In genomic region chr12:64653907-64654306, GRCh38 we compare ENCODE assay signal across 7 cellular contexts. TPM values are rescaled to one million over a fixed set of nuclear protein-coding genes. Genes with fewer than 3 reads are reported as not detected.
DNase-seq lines count a peak whose midpoint lies in the region; ATAC-seq and TF ChIP-seq lines count a peak whose summit lies in the region.
"Not testable (repeated sequence)": the region's sequence is repeated elsewhere in the genome, so short reads cannot be mapped to it uniquely, and the experiment has no call there.

No MANE protein-coding gene starts in this region.

- not testable (repeated sequence) for H3K9me3 ChIP-seq in CD8-positive, alpha-beta T cell (ENCODE audit: low read length)

- H3K4me1 ChIP-seq in CD8-positive, alpha-beta T cell (ENCODE audit: insufficient read depth, low read length): peaks cover 76% of the 10 kb centered on the region

- not testable (repeated sequence) for H3K4me3 Mint-ChIP-seq in CD8-positive, alpha-beta T cell; HFFc6; activated CD4-positive, alpha-beta T cell treated with anti-CD3 and anti-CD28 coated beads for 36 hours; activated naive CD8-positive, alpha-beta T cell treated with anti-CD3 and anti-CD28 coated beads for 36 hours; stimulated activated naive CD8-positive, alpha-beta T cell treated with anti-CD3 and anti-CD28 coated beads, Interleukin-15, amount 100 ng/mL, for 72 hours
- H3K4me3 Mint-ChIP-seq in naive B cell: peak overlapping the region in 1 of 8 donors; percentile 72

- POLR2A ChIA-PET in CD8-positive, alpha-beta T cell (lab: Charles Lee); activated CD4-positive, alpha-beta T cell treated with anti-CD3 and anti-CD28 coated beads for 36 hours (lab: Charles Lee): not testable (repeated sequence)

- not testable (repeated sequence) for H3K27ac ChIP-seq in CD8-positive, alpha-beta T cell (ENCODE audit: low read depth, low read length)

- peaks cover 86% of the 10 kb centered on the region for H3K4me1 Mint-ChIP-seq in CD8-positive, alpha-beta T cell (ENCODE audit: low read depth)
- peaks cover 34% of the 10 kb centered on the region for H3K4me1 Mint-ChIP-seq in HFFc6 (ENCODE audit: low read depth)
- peaks cover 85% of the 10 kb centered on the region for H3K4me1 Mint-ChIP-seq in activated CD4-positive, alpha-beta T cell treated with anti-CD3 and anti-CD28 coated beads for 36 hours
- peaks cover 74% of the 10 kb centered on the region for H3K4me1 Mint-ChIP-seq in activated naive CD8-positive, alpha-beta T cell treated with anti-CD3 and anti-CD28 coated beads for 36 hours
- H3K4me1 Mint-ChIP-seq in naive B cell: peaks cover 57 to 84% (median 68%) of the 10 kb centered on the region in 3 donors
- peaks cover 77% of the 10 kb centered on the region for H3K4me1 Mint-ChIP-seq in stimulated activated naive CD8-positive, alpha-beta T cell treated with anti-CD3 and anti-CD28 coated beads, Interleukin-15, amount 100 ng/mL, for 72 hours

- peaks cover 56% of the 10 kb centered on the region for H3K36me3 Mint-ChIP-seq in CD8-positive, alpha-beta T cell
- not testable (repeated sequence) for H3K36me3 Mint-ChIP-seq in HFFc6 (ENCODE audit: low read depth); naive B cell
- peaks cover 23% of the 10 kb centered on the region for H3K36me3 Mint-ChIP-seq in activated CD4-positive, alpha-beta T cell treated with anti-CD3 and anti-CD28 coated beads for 36 hours (ENCODE audit: low read depth)
- H3K36me3 Mint-ChIP-seq in activated naive CD8-positive, alpha-beta T cell treated with anti-CD3 and anti-CD28 coated beads for 36 hours: peaks cover 30% of the 10 kb centered on the region

- not testable (repeated sequence) for H3K4me3 ChIP-seq in CD8-positive, alpha-beta T cell (ENCODE audit: low read depth, low read length); foreskin fibroblast (ENCODE audit: low read depth in 1 of 2, low read length in 2 of 2)

- not testable (repeated sequence) for H3K36me3 ChIP-seq in CD8-positive, alpha-beta T cell (ENCODE audit: insufficient read depth, low read length)

- CTCF ChIA-PET in CD8-positive, alpha-beta T cell (lab: Charles Lee): interaction anchor here (1.4 kb wide), 1 partner anchor 29 kb away, joined by 4 read pairs; no protein-coding TSS in a partner anchor
- CTCF ChIA-PET in activated CD4-positive, alpha-beta T cell treated with anti-CD3 and anti-CD28 coated beads for 36 hours (lab: Charles Lee): interaction anchor here (1.0 to 1.2 kb wide), 3 partner anchors 13 to 46 kb away, joined by 3 to 4 read pairs (median 3); no protein-coding TSS in a partner anchor

- not testable (repeated sequence) for H3K9me3 Mint-ChIP-seq in CD8-positive, alpha-beta T cell; HFFc6; activated CD4-positive, alpha-beta T cell treated with anti-CD3 and anti-CD28 coated beads for 36 hours (ENCODE audit: low read depth); activated naive CD8-positive, alpha-beta T cell treated with anti-CD3 and anti-CD28 coated beads for 36 hours; naive B cell; stimulated activated naive CD8-positive, alpha-beta T cell treated with anti-CD3 and anti-CD28 coated beads, Interleukin-15, amount 100 ng/mL, for 72 hours

- peak overlapping the region; percentile 79 for H3K27ac Mint-ChIP-seq in CD8-positive, alpha-beta T cell
- H3K27ac Mint-ChIP-seq in HFFc6: peak overlapping the region; percentile 68
- peak overlapping the region; percentile 67 for H3K27ac Mint-ChIP-seq in activated CD4-positive, alpha-beta T cell treated with anti-CD3 and anti-CD28 coated beads for 36 hours
- H3K27ac Mint-ChIP-seq in activated naive CD8-positive, alpha-beta T cell treated with anti-CD3 and anti-CD28 coated beads for 36 hours: peak overlapping the region; percentile 16
- peak overlapping the region in 4 of 6 donors; percentile 33 to 75 (median 44) for H3K27ac Mint-ChIP-seq in naive B cell
- H3K27ac Mint-ChIP-seq in stimulated activated naive CD8-positive, alpha-beta T cell treated with anti-CD3 and anti-CD28 coated beads, Interleukin-15, amount 100 ng/mL, for 72 hours: peak overlapping the region; percentile 19 to 48

- ATAC-seq in CD8-positive, alpha-beta T cell; naive B cell (ENCODE audit: low read depth in 2 of 2); stimulated activated naive CD8-positive, alpha-beta T cell treated with anti-CD3 and anti-CD28 coated beads, Interleukin-15, amount 100 ng/mL, for 72 hours: not testable (repeated sequence)
- ATAC-seq in activated CD4-positive, alpha-beta T cell treated with anti-CD3 and anti-CD28 coated beads for 36 hours: peak; percentile 28

- not testable (repeated sequence) for H3K27me3 Mint-ChIP-seq in CD8-positive, alpha-beta T cell (ENCODE audit: low read depth); HFFc6 (ENCODE audit: insufficient read depth); activated CD4-positive, alpha-beta T cell treated with anti-CD3 and anti-CD28 coated beads for 36 hours; activated naive CD8-positive, alpha-beta T cell treated with anti-CD3 and anti-CD28 coated beads for 36 hours; naive B cell; stimulated activated naive CD8-positive, alpha-beta T cell treated with anti-CD3 and anti-CD28 coated beads, Interleukin-15, amount 100 ng/mL, for 72 hours

- H3K27me3 ChIP-seq in CD8-positive, alpha-beta T cell (ENCODE audit: insufficient read depth, low read length): not testable (repeated sequence)

- not testable (repeated sequence) for DNase-seq in CD8-positive, alpha-beta T cell; activated CD4-positive, alpha-beta T cell treated with anti-CD3 and anti-CD28 coated beads for 36 hours; activated naive CD8-positive, alpha-beta T cell treated with anti-CD3 and anti-CD28 coated beads for 36 hours; naive B cell; stimulated activated naive CD8-positive, alpha-beta T cell treated with anti-CD3 and anti-CD28 coated beads, Interleukin-15, amount 100 ng/mL, for 72 hours
- DNase-seq in HFFc6 (peak; percentile 20), foreskin fibroblast (peak; percentile 12 to 34)

- intact Hi-C loops in CD8-positive, alpha-beta T cell (cut with DNase I, micrococcal nuclease): loop anchor here in 1 of 2 experiments (5.0 kb wide), 1 partner anchor 33 kb away; no protein-coding TSS in a partner anchor
- intact Hi-C loops in activated CD4-positive, alpha-beta T cell treated with anti-CD3 and anti-CD28 coated beads for 36 hours (cut with DNase I, micrococcal nuclease): not testable (repeated sequence)

- not testable (repeated sequence) for TF ChIP-seq CTCF in CD8-positive, alpha-beta T cell (IDR thresholded peaks at IDR 0.05); HFFc6 (IDR thresholded peaks at IDR 0.05); foreskin fibroblast (IDR thresholded peaks at IDR 0.05; ENCODE audit: low read depth, low read length)

RNA-seq across cellular contexts. Expression of gene RASSF3, which starts 43.6 kb away (rescaled TPM):
- 100 to 1,000 TPM; 109 to 118 TPM for total RNA-seq in CD8-positive, alpha-beta T cell
- 10 to 100 TPM; 16.9 to 23.3 (median 20.6) TPM for total RNA-seq in HFFc6 (2021; fragmentation: NEBNext Ultra II Directional; extraction: Animal tissue kit (Norgen Biotek cat#: 25700))
- 10 to 100 TPM; 38.0 to 39.0 TPM for total RNA-seq in activated CD4-positive, alpha-beta T cell treated with anti-CD3 and anti-CD28 coated beads for 36 hours
- 10 to 100 TPM; 48.0 to 51.0 TPM for total RNA-seq in activated naive CD8-positive, alpha-beta T cell treated with anti-CD3 and anti-CD28 coated beads for 36 hours
- 1 to 10 TPM; 3.2 to 7.8 (median 4.5) TPM for polyA plus RNA-seq in naive B cell (ENCODE audit: low read depth in 6 of 6)

Comparison
In these comparisons a context has a peak if more than half of its experiments do, and no peak if none do; other contexts are left out.
1. H3K27ac Mint-ChIP-seq: peak in every context shown above with its lines; median percentile 79 in CD8-positive, alpha-beta T cell; 68 in HFFc6; 67 in activated CD4-positive, alpha-beta T cell treated with anti-CD3 and anti-CD28 coated beads for 36 hours; 44 in naive B cell; 34 in stimulated activated naive CD8-positive, alpha-beta T cell treated with anti-CD3 and anti-CD28 coated beads, Interleukin-15, amount 100 ng/mL, for 72 hours; 16 in activated naive CD8-positive, alpha-beta T cell treated with anti-CD3 and anti-CD28 coated beads for 36 hours.